Comparison of ENCODE assay signal across 22 cellular contexts in genomic region chr4:159828687-159829086, GRCh38.
"Had no signal": no experiment of that assay in that cellular context is flagged by ENCODE, and none has a peak within 500 bp of the region (broad histone marks: within the 10 kb centered on the region; RNA-seq: fewer than 3 reads in every experiment).

No MANE protein-coding gene starts in this region.

- H3K27me3 Mint-ChIP-seq: naive thymus-derived CD8-positive, alpha-beta T cell; progenitor cell of endocrine pancreas had no signal

- H3K4me1 Mint-ChIP-seq: naive thymus-derived CD8-positive, alpha-beta T cell; stimulated activated effector memory CD8-positive, alpha-beta T cell treated with anti-CD3 and anti-CD28 coated beads, Interleukin-12 subunit alpha, Interleukin-12 subunit beta, amount 100 ng/mL, for 72 hours had no signal

- H3K36me3 Mint-ChIP-seq: mesothelial cell of epicardium; neural progenitor cell; stimulated activated effector memory CD8-positive, alpha-beta T cell treated with anti-CD3 and anti-CD28 coated beads, Interleukin-12 subunit alpha, Interleukin-12 subunit beta, amount 100 ng/mL, for 72 hours had no signal

- H3K27ac Mint-ChIP-seq: mesothelial cell of epicardium; naive thymus-derived CD8-positive, alpha-beta T cell; neural progenitor cell; progenitor cell of endocrine pancreas; stimulated activated effector memory CD8-positive, alpha-beta T cell treated with anti-CD3 and anti-CD28 coated beads, Interleukin-12 subunit alpha, Interleukin-12 subunit beta, amount 100 ng/mL, for 72 hours had no signal

- DNase-seq: dorsolateral prefrontal cortex; effector CD4-positive, alpha-beta T cell; foreskin keratinocyte; heart left ventricle; kidney; left lung; mesenchymal stem cell; mucosa of descending colon; naive thymus-derived CD8-positive, alpha-beta T cell; stimulated activated CD4-positive, alpha-beta T cell treated with anti-CD3 and anti-CD28 coated beads, Interleukin-2, amount 100 ng/mL, for 24 hours; stimulated activated CD4-positive, alpha-beta T cell treated with anti-CD3 and anti-CD28 coated beads, Interleukin-4, amount 100 ng/mL, for 24 hours; stimulated activated naive CD8-positive, alpha-beta T cell treated with anti-CD3 and anti-CD28 coated beads, Interleukin-15, Interleukin-2, amounts not matched to agents 100 U/mL and 50 U/mL, for 24 hours; substantia nigra; testis; tibial artery; upper lobe of right lung; uterus had no signal

- ATAC-seq: foreskin keratinocyte; gastroesophageal sphincter; heart left ventricle; left lung; mucosa of descending colon; naive thymus-derived CD8-positive, alpha-beta T cell; stimulated activated effector memory CD8-positive, alpha-beta T cell treated with anti-CD3 and anti-CD28 coated beads, Interleukin-12 subunit alpha, Interleukin-12 subunit beta, amount 100 ng/mL, for 72 hours; stimulated activated naive CD8-positive, alpha-beta T cell treated with anti-CD3 and anti-CD28 coated beads, Interleukin-15, Interleukin-2, amounts not matched to agents 100 U/mL and 50 U/mL, for 24 hours; upper lobe of right lung had no signal

- H3K9me3 Mint-ChIP-seq: mesothelial cell of epicardium, neural progenitor cell had no signal

- H3K4me3 Mint-ChIP-seq: mesothelial cell of epicardium; naive thymus-derived CD8-positive, alpha-beta T cell; neural progenitor cell; stimulated activated effector memory CD8-positive, alpha-beta T cell treated with anti-CD3 and anti-CD28 coated beads, Interleukin-12 subunit alpha, Interleukin-12 subunit beta, amount 100 ng/mL, for 72 hours had no signal
